17 cellular contexts compared by ENCODE assay signal in genomic region chr6:110410534-110410933, GRCh38. TPM values are rescaled to one million over a fixed set of nuclear protein-coding genes. Genes with fewer than 3 reads are reported as not detected.
A peak's percentile ranks its signal among the peaks of the same experiment; 100 is the strongest.
DNase-seq lines count a peak whose midpoint lies in the region; ATAC-seq and TF ChIP-seq lines count a peak whose summit lies in the region.
"Had no signal": no experiment of that assay in that cellular context is flagged by ENCODE, and none has a peak within 500 bp of the region (broad histone marks: within the 10 kb centered on the region; RNA-seq: fewer than 3 reads in every experiment).

No MANE protein-coding gene starts in this region.

- H3K9me3 ChIP-seq in mucosa of descending colon: no peaks in the 10 kb centered on the region

- intact Hi-C loops in mucosa of descending colon (cut with DNase I, micrococcal nuclease): no loop called here
- intact Hi-C loops in left cardiac atrium (cut with DNase I): no loop called here

- no peak overlapping the region for H3K4me3 ChIP-seq in mucosa of descending colon
- H3K4me3 ChIP-seq: GM12878 had no signal

- DNase-seq in Ammon's horn (ENCODE audit: low spot score) (peak; percentile 32), CD1c-positive myeloid dendritic cell (ENCODE audit: extremely low spot score) (peak; percentile 27), amniotic epithelial cell (ENCODE audit: low read depth) (peak; percentile 31), mucosa of descending colon (no peak), NCI-H146 (lab: John Stamatoyannopoulos, UW) (no peak), left cardiac atrium (no peak)
- DNase-seq: ACHN; Calu3; CD4-positive, alpha-beta memory T cell; DMS79 treated with DMSO at 0.1 percent for 48 hours; EL; GOT3; H7 had no signal

- ATAC-seq in mucosa of descending colon (peak; percentile 16), HG03097 (IDR thresholded peaks at IDR 0.05; ENCODE audit: low FRiP score, unreplicated experiment) (no peak), left cardiac atrium (no peak)
- ATAC-seq: GM12878 had no signal

- H3K4me1 ChIP-seq in mucosa of descending colon (ENCODE audit: low read depth): no peaks in the 10 kb centered on the region

- H3K36me3 ChIP-seq in mucosa of descending colon (ENCODE audit: low read depth): no peaks in the 10 kb centered on the region

- TF ChIP-seq CTCF in mucosa of descending colon (IDR thresholded peaks at IDR 0.05): no peak

RNA-seq across cellular contexts. Expression of gene DDO, which starts 4.8 kb away (rescaled TPM):
- total RNA-seq in mucosa of descending colon: 1 to 10 TPM; 2.6 to 3.5 (median 3.4) TPM
- 10 to 100 TPM in 1 of 2 donors, 1 to 10 TPM in 1; 7.9 to 12.9 TPM for total RNA-seq in left cardiac atrium
- total RNA-seq: CD4-positive, alpha-beta memory T cell; G401; H7 had no signal

RNA-seq across cellular contexts. Expression of gene METTL24, which starts 52.4 kb away (rescaled TPM):
- total RNA-seq in mucosa of descending colon (10 to 100 TPM in 1 of 3 donors, 1 to 10 TPM in 1, under 1 TPM in 1; 0.43 to 23.5 (median 1.2) TPM), left cardiac atrium (1 to 10 TPM; 1.7 to 2.1 TPM)
- total RNA-seq: Calu3, GM12878, HT1080 had no signal

Comparison
In these comparisons a context has a peak if more than half of its experiments do, and no peak if none do; other contexts are left out.
1. DNase-seq: peak in Ammon's horn (single experiment), CD1c-positive myeloid dendritic cell (single experiment) and amniotic epithelial cell (single experiment); none in mucosa of descending colon (0 of 3), NCI-H146 (single experiment) and left cardiac atrium (single experiment).